1 cellular context compared by ENCODE assay signal in the genomic region with DNA sequence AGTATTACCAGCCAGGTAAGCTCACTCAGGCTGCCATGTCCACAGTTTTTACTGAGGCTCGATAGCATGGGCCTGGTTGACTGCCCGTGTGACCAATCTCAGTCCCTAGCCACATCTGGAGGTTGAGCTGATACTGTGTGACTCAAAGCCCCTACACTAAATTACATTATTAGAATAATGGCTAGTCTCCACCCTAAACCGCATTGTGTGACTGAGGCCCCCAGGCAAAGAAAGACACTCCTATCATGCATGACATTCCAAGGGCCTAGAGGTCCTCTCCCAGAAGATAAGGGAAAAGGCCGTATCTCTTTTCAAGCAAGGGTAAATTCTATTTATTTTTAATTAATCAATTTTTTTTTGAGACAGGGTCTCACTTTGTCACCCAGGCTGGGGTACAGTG.
A peak's percentile ranks its signal among the peaks of the same experiment; 100 is the strongest.
TF ChIP-seq lines count a peak whose summit lies in the region.

No MANE protein-coding gene starts in this region.

TF ChIP-seq in K562, 482 proteins besides CTCF, POLR2A, EP300 and RAD21 (continued from another document and continues in another):
- TF ChIP-seq, protein P1, sequence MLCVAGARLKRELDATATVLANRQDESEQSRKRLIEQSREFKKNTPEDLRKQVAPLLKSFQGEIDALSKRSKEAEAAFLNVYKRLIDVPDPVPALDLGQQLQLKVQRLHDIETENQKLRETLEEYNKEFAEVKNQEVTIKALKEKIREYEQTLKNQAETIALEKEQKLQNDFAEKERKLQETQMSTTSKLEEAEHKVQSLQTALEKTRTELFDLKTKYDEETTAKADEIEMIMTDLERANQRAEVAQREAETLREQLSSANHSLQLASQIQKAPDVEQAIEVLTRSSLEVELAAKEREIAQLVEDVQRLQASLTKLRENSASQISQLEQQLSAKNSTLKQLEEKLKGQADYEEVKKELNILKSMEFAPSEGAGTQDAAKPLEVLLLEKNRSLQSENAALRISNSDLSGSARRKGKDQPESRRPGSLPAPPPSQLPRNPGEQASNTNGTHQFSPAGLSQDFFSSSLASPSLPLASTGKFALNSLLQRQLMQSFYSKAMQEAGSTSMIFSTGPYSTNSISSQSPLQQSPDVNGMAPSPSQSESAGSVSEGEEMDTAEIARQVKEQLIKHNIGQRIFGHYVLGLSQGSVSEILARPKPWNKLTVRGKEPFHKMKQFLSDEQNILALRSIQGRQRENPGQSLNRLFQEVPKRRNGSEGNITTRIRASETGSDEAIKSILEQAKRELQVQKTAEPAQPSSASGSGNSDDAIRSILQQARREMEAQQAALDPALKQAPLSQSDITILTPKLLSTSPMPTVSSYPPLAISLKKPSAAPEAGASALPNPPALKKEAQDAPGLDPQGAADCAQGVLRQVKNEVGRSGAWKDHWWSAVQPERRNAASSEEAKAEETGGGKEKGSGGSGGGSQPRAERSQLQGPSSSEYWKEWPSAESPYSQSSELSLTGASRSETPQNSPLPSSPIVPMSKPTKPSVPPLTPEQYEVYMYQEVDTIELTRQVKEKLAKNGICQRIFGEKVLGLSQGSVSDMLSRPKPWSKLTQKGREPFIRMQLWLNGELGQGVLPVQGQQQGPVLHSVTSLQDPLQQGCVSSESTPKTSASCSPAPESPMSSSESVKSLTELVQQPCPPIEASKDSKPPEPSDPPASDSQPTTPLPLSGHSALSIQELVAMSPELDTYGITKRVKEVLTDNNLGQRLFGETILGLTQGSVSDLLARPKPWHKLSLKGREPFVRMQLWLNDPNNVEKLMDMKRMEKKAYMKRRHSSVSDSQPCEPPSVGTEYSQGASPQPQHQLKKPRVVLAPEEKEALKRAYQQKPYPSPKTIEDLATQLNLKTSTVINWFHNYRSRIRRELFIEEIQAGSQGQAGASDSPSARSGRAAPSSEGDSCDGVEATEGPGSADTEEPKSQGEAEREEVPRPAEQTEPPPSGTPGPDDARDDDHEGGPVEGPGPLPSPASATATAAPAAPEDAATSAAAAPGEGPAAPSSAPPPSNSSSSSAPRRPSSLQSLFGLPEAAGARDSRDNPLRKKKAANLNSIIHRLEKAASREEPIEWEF (CRISPR knock-in tag; IDR thresholded peaks at IDR 0.05), result no peak
- TF ChIP-seq, protein P2, sequence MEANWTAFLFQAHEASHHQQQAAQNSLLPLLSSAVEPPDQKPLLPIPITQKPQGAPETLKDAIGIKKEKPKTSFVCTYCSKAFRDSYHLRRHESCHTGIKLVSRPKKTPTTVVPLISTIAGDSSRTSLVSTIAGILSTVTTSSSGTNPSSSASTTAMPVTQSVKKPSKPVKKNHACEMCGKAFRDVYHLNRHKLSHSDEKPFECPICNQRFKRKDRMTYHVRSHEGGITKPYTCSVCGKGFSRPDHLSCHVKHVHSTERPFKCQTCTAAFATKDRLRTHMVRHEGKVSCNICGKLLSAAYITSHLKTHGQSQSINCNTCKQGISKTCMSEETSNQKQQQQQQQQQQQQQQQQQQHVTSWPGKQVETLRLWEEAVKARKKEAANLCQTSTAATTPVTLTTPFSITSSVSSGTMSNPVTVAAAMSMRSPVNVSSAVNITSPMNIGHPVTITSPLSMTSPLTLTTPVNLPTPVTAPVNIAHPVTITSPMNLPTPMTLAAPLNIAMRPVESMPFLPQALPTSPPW (CRISPR knock-in tag; IDR thresholded peaks at IDR 0.05), result 0 out of 2 replicates have a peak, but pooled peaks have one; percentile 13
- TF ChIP-seq ZZZ3 (IDR thresholded peaks at IDR 0.05) (no peak), RFX1 (IDR thresholded peaks at IDR 0.05) (no peak), ZNF175 (CRISPR knock-in tag; IDR thresholded peaks at IDR 0.05; ENCODE audit: low read depth) (0 out of 2 replicates have a peak, but pooled peaks have one; percentile 43), RAD51 (IDR thresholded peaks at IDR 0.05; ENCODE audit: borderline replicate concordance, low read depth) (no peak), PHF21A (IDR thresholded peaks at IDR 0.05; ENCODE audit: borderline replicate concordance, low read depth) (no peak), GATAD2A (IDR thresholded peaks at IDR 0.05) (no peak), POLR2H (tag; IDR thresholded peaks at IDR 0.05; ENCODE audit: low read depth) (no peak), MAFK (IDR thresholded peaks at IDR 0.05; ENCODE audit: low read length) (no peak), SNIP1 (IDR thresholded peaks at IDR 0.05; ENCODE audit: low read depth) (no peak), PYGO2 (tag; IDR thresholded peaks at IDR 0.05) (no peak), ZNF384 (IDR thresholded peaks at IDR 0.05; ENCODE audit: low read depth, low read length) (no peak), STAT5A (IDR thresholded peaks at IDR 0.05; ENCODE audit: borderline replicate concordance, low read length) (no peak)
- TF ChIP-seq, protein P3, sequence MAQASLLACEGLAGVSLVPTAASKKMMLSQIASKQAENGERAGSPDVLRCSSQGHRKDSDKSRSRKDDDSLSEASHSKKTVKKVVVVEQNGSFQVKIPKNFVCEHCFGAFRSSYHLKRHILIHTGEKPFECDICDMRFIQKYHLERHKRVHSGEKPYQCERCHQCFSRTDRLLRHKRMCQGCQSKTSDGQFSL (CRISPR knock-in tag; IDR thresholded peaks at IDR 0.05), result no peak
- TF ChIP-seq, protein P3 (tag; IDR thresholded peaks at IDR 0.05), result 0 out of 4 replicates have a peak, but pooled peaks of 1 of the 2 experiments have one; percentile 5
- TF ChIP-seq, protein P4, sequence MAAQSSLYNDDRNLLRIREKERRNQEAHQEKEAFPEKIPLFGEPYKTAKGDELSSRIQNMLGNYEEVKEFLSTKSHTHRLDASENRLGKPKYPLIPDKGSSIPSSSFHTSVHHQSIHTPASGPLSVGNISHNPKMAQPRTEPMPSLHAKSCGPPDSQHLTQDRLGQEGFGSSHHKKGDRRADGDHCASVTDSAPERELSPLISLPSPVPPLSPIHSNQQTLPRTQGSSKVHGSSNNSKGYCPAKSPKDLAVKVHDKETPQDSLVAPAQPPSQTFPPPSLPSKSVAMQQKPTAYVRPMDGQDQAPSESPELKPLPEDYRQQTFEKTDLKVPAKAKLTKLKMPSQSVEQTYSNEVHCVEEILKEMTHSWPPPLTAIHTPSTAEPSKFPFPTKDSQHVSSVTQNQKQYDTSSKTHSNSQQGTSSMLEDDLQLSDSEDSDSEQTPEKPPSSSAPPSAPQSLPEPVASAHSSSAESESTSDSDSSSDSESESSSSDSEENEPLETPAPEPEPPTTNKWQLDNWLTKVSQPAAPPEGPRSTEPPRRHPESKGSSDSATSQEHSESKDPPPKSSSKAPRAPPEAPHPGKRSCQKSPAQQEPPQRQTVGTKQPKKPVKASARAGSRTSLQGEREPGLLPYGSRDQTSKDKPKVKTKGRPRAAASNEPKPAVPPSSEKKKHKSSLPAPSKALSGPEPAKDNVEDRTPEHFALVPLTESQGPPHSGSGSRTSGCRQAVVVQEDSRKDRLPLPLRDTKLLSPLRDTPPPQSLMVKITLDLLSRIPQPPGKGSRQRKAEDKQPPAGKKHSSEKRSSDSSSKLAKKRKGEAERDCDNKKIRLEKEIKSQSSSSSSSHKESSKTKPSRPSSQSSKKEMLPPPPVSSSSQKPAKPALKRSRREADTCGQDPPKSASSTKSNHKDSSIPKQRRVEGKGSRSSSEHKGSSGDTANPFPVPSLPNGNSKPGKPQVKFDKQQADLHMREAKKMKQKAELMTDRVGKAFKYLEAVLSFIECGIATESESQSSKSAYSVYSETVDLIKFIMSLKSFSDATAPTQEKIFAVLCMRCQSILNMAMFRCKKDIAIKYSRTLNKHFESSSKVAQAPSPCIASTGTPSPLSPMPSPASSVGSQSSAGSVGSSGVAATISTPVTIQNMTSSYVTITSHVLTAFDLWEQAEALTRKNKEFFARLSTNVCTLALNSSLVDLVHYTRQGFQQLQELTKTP (IDR thresholded peaks at IDR 0.05; ENCODE audit: low read depth in 1 of 2, partially characterized antibody in 2 of 2), result no peak
- TF ChIP-seq, protein P5, sequence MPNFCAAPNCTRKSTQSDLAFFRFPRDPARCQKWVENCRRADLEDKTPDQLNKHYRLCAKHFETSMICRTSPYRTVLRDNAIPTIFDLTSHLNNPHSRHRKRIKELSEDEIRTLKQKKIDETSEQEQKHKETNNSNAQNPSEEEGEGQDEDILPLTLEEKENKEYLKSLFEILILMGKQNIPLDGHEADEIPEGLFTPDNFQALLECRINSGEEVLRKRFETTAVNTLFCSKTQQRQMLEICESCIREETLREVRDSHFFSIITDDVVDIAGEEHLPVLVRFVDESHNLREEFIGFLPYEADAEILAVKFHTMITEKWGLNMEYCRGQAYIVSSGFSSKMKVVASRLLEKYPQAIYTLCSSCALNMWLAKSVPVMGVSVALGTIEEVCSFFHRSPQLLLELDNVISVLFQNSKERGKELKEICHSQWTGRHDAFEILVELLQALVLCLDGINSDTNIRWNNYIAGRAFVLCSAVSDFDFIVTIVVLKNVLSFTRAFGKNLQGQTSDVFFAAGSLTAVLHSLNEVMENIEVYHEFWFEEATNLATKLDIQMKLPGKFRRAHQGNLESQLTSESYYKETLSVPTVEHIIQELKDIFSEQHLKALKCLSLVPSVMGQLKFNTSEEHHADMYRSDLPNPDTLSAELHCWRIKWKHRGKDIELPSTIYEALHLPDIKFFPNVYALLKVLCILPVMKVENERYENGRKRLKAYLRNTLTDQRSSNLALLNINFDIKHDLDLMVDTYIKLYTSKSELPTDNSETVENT (CRISPR knock-in tag; IDR thresholded peaks at IDR 0.05), result no peak
- TF ChIP-seq, protein P6, sequence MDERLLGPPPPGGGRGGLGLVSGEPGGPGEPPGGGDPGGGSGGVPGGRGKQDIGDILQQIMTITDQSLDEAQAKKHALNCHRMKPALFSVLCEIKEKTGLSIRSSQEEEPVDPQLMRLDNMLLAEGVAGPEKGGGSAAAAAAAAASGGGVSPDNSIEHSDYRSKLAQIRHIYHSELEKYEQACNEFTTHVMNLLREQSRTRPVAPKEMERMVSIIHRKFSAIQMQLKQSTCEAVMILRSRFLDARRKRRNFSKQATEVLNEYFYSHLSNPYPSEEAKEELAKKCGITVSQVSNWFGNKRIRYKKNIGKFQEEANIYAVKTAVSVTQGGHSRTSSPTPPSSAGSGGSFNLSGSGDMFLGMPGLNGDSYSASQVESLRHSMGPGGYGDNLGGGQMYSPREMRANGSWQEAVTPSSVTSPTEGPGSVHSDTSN (CRISPR knock-in tag; IDR thresholded peaks at IDR 0.05; ENCODE audit: low read depth), result no peak
- TF ChIP-seq, protein P6 (tag; conservative IDR thresholded peaks at IDR 0.05; ENCODE audit: low read depth), result no peak
- TF ChIP-seq, protein P7, sequence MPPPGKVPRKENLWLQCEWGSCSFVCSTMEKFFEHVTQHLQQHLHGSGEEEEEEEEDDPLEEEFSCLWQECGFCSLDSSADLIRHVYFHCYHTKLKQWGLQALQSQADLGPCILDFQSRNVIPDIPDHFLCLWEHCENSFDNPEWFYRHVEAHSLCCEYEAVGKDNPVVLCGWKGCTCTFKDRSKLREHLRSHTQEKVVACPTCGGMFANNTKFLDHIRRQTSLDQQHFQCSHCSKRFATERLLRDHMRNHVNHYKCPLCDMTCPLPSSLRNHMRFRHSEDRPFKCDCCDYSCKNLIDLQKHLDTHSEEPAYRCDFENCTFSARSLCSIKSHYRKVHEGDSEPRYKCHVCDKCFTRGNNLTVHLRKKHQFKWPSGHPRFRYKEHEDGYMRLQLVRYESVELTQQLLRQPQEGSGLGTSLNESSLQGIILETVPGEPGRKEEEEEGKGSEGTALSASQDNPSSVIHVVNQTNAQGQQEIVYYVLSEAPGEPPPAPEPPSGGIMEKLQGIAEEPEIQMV (tag; conservative IDR thresholded peaks at IDR 0.05; ENCODE audit: low read depth), result no peak
- TF ChIP-seq, protein P8, sequence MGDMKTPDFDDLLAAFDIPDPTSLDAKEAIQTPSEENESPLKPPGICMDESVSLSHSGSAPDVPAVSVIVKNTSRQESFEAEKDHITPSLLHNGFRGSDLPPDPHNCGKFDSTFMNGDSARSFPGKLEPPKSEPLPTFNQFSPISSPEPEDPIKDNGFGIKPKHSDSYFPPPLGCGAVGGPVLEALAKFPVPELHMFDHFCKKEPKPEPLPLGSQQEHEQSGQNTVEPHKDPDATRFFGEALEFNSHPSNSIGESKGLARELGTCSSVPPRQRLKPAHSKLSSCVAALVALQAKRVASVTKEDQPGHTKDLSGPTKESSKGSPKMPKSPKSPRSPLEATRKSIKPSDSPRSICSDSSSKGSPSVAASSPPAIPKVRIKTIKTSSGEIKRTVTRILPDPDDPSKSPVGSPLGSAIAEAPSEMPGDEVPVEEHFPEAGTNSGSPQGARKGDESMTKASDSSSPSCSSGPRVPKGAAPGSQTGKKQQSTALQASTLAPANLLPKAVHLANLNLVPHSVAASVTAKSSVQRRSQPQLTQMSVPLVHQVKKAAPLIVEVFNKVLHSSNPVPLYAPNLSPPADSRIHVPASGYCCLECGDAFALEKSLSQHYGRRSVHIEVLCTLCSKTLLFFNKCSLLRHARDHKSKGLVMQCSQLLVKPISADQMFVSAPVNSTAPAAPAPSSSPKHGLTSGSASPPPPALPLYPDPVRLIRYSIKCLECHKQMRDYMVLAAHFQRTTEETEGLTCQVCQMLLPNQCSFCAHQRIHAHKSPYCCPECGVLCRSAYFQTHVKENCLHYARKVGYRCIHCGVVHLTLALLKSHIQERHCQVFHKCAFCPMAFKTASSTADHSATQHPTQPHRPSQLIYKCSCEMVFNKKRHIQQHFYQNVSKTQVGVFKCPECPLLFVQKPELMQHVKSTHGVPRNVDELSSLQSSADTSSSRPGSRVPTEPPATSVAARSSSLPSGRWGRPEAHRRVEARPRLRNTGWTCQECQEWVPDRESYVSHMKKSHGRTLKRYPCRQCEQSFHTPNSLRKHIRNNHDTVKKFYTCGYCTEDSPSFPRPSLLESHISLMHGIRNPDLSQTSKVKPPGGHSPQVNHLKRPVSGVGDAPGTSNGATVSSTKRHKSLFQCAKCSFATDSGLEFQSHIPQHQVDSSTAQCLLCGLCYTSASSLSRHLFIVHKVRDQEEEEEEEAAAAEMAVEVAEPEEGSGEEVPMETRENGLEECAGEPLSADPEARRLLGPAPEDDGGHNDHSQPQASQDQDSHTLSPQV (IDR thresholded peaks at IDR 0.05), result 0 out of 2 replicates have a peak, but pooled peaks have one; percentile 27
- TF ChIP-seq, protein P9, sequence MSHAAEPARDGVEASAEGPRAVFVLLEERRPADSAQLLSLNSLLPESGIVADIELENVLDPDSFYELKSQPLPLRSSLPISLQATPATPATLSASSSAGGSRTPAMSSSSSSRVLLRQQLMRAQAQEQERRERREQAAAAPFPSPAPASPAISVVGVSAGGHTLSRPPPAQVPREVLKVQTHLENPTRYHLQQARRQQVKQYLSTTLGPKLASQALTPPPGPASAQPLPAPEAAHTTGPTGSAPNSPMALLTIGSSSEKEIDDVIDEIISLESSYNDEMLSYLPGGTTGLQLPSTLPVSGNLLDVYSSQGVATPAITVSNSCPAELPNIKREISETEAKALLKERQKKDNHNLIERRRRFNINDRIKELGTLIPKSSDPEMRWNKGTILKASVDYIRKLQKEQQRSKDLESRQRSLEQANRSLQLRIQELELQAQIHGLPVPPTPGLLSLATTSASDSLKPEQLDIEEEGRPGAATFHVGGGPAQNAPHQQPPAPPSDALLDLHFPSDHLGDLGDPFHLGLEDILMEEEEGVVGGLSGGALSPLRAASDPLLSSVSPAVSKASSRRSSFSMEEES (CRISPR knock-in tag; IDR thresholded peaks at IDR 0.05), result no peak
